2 cellular contexts compared by ENCODE assay signal in the genomic region with DNA sequence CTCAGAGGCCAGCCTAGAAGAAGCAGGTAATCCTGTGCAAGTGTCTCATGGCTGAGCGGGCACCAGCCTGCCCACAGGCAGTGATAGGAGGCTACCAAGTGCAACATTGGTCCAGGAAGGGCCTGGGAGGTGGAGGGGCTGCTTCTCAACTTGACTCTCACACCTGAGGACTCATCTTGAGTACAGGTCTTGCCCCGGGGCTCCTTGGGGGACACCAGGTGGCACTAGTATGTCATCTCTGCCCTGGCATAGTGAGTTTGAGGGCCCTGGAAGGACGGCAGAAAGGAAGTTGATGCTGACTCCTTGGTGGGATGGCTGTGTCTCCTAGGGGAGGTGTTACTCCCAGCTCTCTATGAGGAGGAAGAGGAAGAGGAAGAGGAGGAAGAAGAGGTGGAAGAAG.
TF ChIP-seq lines count a peak whose summit lies in the region.

No MANE protein-coding gene starts in this region.

TF ChIP-seq in Ishikawa, 13 proteins besides CTCF, POLR2A, EP300 and RAD21:
- TF ChIP-seq, protein P1, sequence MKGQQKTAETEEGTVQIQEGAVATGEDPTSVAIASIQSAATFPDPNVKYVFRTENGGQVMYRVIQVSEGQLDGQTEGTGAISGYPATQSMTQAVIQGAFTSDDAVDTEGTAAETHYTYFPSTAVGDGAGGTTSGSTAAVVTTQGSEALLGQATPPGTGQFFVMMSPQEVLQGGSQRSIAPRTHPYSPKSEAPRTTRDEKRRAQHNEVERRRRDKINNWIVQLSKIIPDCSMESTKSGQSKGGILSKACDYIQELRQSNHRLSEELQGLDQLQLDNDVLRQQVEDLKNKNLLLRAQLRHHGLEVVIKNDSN (IDR thresholded peaks at IDR 0.05) = no peak
- TF ChIP-seq CEBPB (IDR thresholded peaks at IDR 0.05) (no peak), EGR1 (IDR thresholded peaks at IDR 0.05) (no peak), TAF1 (IDR thresholded peaks at IDR 0.05; ENCODE audit: low read depth) (no peak), CREB1 (IDR thresholded peaks at IDR 0.05; ENCODE audit: low read depth) (no peak), REST (IDR thresholded peaks at IDR 0.05; ENCODE audit: low read depth) (no peak), ZBTB7A (IDR thresholded peaks at IDR 0.05; ENCODE audit: low read depth) (no peak), YY1 (IDR thresholded peaks at IDR 0.05; ENCODE audit: low read depth) (no peak), TEAD4 (IDR thresholded peaks at IDR 0.05) (no peak), TCF12 (IDR thresholded peaks at IDR 0.05; ENCODE audit: low read depth) (no peak), MAX (IDR thresholded peaks at IDR 0.05) (no peak), NFIC (IDR thresholded peaks at IDR 0.05) (no peak), FOXM1 (IDR thresholded peaks at IDR 0.05; ENCODE audit: borderline replicate concordance, low read depth) (no peak)

TF ChIP-seq in GM12878, 131 proteins besides CTCF, POLR2A, EP300 and RAD21:
- TF ChIP-seq ATF7 (IDR thresholded peaks at IDR 0.05; ENCODE audit: low read depth) (no peak), SMC3 (IDR thresholded peaks at IDR 0.05; ENCODE audit: borderline replicate concordance, low read length) (peak; percentile 46; the same call in 1 of the 2 replicates), REST (IDR thresholded peaks at IDR 0.05; ENCODE audit: low read depth, low read length) (no peak), PAX8 (IDR thresholded peaks at IDR 0.05) (no peak)
- TF ChIP-seq, protein P2, sequence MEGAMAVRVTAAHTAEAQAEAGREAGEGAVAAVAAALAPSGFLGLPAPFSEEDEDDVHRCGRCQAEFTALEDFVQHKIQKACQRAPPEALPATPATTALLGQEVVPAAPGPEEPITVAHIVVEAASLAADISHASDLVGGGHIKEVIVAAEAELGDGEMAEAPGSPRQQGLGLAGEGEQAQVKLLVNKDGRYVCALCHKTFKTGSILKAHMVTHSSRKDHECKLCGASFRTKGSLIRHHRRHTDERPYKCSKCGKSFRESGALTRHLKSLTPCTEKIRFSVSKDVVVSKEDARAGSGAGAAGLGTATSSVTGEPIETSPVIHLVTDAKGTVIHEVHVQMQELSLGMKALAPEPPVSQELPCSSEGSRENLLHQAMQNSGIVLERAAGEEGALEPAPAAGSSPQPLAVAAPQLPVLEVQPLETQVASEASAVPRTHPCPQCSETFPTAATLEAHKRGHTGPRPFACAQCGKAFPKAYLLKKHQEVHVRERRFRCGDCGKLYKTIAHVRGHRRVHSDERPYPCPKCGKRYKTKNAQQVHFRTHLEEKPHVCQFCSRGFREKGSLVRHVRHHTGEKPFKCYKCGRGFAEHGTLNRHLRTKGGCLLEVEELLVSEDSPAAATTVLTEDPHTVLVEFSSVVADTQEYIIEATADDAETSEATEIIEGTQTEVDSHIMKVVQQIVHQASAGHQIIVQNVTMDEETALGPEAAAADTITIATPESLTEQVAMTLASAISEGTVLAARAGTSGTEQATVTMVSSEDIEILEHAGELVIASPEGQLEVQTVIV (IDR thresholded peaks at IDR 0.05; ENCODE audit: borderline replicate concordance, partially characterized antibody) = no peak
